Comparison of ENCODE assay signal across 1 cellular context in genomic region chr17:7215652-7216139, GRCh38.
TF ChIP-seq lines count a peak whose summit lies in the region.

No MANE protein-coding gene starts in this region.

TF ChIP-seq in GM12878, 131 proteins besides CTCF, POLR2A, EP300 and RAD21:
- TF ChIP-seq BHLHE40 (IDR thresholded peaks at IDR 0.05; ENCODE audit: borderline replicate concordance in 1 of 2, low read depth in 2 of 2, low read length in 1 of 2) (peak in 1 of 2 experiments; percentile 69; a peak in 2 of 4 replicates), TBL1XR1 (IDR thresholded peaks at IDR 0.05; ENCODE audit: low read depth, low read length) (no peak), BACH1 (IDR thresholded peaks at IDR 0.05; ENCODE audit: borderline replicate concordance) (no peak)
